Comparison of ENCODE assay signal across 19 cellular contexts in genomic region chr13:44422755-44423643, GRCh38. TPM values are rescaled to one million over a fixed set of nuclear protein-coding genes. Genes with fewer than 3 reads are reported as not detected.
DNase-seq lines count a peak whose midpoint lies in the region; ATAC-seq and TF ChIP-seq lines count a peak whose summit lies in the region.
"Had no signal": no experiment of that assay in that cellular context is flagged by ENCODE, and none has a peak within 500 bp of the region (broad histone marks: within the 10 kb centered on the region; RNA-seq: fewer than 3 reads in every experiment).

No MANE protein-coding gene starts in this region.

- no peaks in the 10 kb centered on the region for H3K36me3 ChIP-seq in colonic mucosa

- no peak overlapping the region for H3K4me3 Mint-ChIP-seq in stimulated activated naive CD8-positive, alpha-beta T cell treated with anti-CD3 and anti-CD28 coated beads, Interleukin-15, amount 100 ng/mL, for 72 hours
- H3K4me3 Mint-ChIP-seq: activated naive CD4-positive, alpha-beta T cell treated with anti-CD3 and anti-CD28 coated beads, Interleukin-2, amount 50 U/mL, for 24 hours; CD4-positive, alpha-beta memory T cell; natural killer cell treated with Interleukin-12 subunit alpha and Interleukin-12 subunit beta and Interleukin-15 and Interleukin-18, amount 100 ng/mL, for 72 hours; T-cell had no signal

- intact Hi-C loops in colonic mucosa (cut with DNase I), result no loop called here

- CTCF ChIA-PET in HEK293T (lab: Yijun Ruan, JAX), result no interaction called here

- no peak overlapping the region for H3K9ac ChIP-seq in colonic mucosa (ENCODE audit: low read depth in 2 of 2, low read length in 2 of 2)

- peak overlapping the region in 1 of 2 donors; percentile 75 for H3K27ac Mint-ChIP-seq in stimulated activated naive CD8-positive, alpha-beta T cell treated with anti-CD3 and anti-CD28 coated beads, Interleukin-15, amount 100 ng/mL, for 72 hours
- H3K27ac Mint-ChIP-seq: activated naive CD4-positive, alpha-beta T cell treated with anti-CD3 and anti-CD28 coated beads, Interleukin-2, amount 50 U/mL, for 24 hours; natural killer cell treated with Interleukin-12 subunit alpha and Interleukin-12 subunit beta and Interleukin-15 and Interleukin-18, amount 100 ng/mL, for 72 hours; T-cell had no signal

- POLR2A ChIA-PET in HEK293T (lab: Yijun Ruan, JAX), result interaction anchor here (1.5 kb wide), 1 partner anchor 14 kb away, joined by 3 read pairs; no protein-coding TSS in a partner anchor

- no peak for DNase-seq in stimulated activated naive CD8-positive, alpha-beta T cell treated with anti-CD3 and anti-CD28 coated beads, Interleukin-15, amount 100 ng/mL, for 72 hours
- no peak for DNase-seq in stimulated activated naive CD8-positive, alpha-beta T cell treated with anti-CD3 and anti-CD28 coated beads, Interleukin-15, Interleukin-2, amounts not matched to agents 100 U/mL and 50 U/mL, for 24 hours
- peak; percentile 62 for DNase-seq in coronary artery (ENCODE audit: low spot score)
- peak; percentile 81 for DNase-seq in mesenteric fat pad (ENCODE audit: low spot score)
- DNase-seq in GM10266 (ENCODE audit: extremely low spot score), result no peak
- DNase-seq in HEK293T (ENCODE audit: extremely low spot score), result no peak
- no peak for DNase-seq in colonic mucosa
- no peak for DNase-seq in NCI-H748 treated with DMSO at 0.1 percent for 48 hours (lab: John Stamatoyannopoulos, UW)
- DNase-seq: activated CD4-positive, alpha-beta T cell treated with anti-CD3 and anti-CD28 coated beads, Interleukin-2, amount 50 U/mL, for 1 hour; CD4-positive, alpha-beta memory T cell; foreskin fibroblast; hypothalamus; islet precursor cell; NCI-H187; NCI-H226; T-cell had no signal

- H3K4me3 ChIP-seq in coronary artery (no peak overlapping the region), colonic mucosa (no peak overlapping the region)

- H3K27me3 ChIP-seq in colonic mucosa, result no peaks in the 10 kb centered on the region

- peak; percentile 58 for ATAC-seq in stimulated activated naive CD8-positive, alpha-beta T cell treated with anti-CD3 and anti-CD28 coated beads, Interleukin-15, amount 100 ng/mL, for 72 hours
- no peak for ATAC-seq in stimulated activated naive CD8-positive, alpha-beta T cell treated with anti-CD3 and anti-CD28 coated beads, Interleukin-15, Interleukin-2, amounts not matched to agents 100 U/mL and 50 U/mL, for 24 hours
- ATAC-seq: natural killer cell treated with Interleukin-12 subunit alpha and Interleukin-12 subunit beta and Interleukin-15 and Interleukin-18, amount 100 ng/mL, for 72 hours; T-cell had no signal

- H3K9me3 Mint-ChIP-seq in stimulated activated naive CD8-positive, alpha-beta T cell treated with anti-CD3 and anti-CD28 coated beads, Interleukin-15, amount 100 ng/mL, for 72 hours, result no peaks in the 10 kb centered on the region
- H3K9me3 Mint-ChIP-seq: activated naive CD4-positive, alpha-beta T cell treated with anti-CD3 and anti-CD28 coated beads, Interleukin-2, amount 50 U/mL, for 24 hours; natural killer cell treated with Interleukin-12 subunit alpha and Interleukin-12 subunit beta and Interleukin-15 and Interleukin-18, amount 100 ng/mL, for 72 hours; T-cell had no signal

- H3K9me3 ChIP-seq in colonic mucosa, result no peaks in the 10 kb centered on the region

- peaks cover 31% of the 10 kb centered on the region for H3K27me3 Mint-ChIP-seq in stimulated activated naive CD8-positive, alpha-beta T cell treated with anti-CD3 and anti-CD28 coated beads, Interleukin-15, amount 100 ng/mL, for 72 hours

- no peak overlapping the region for H3K27ac ChIP-seq in coronary artery
- H3K27ac ChIP-seq in colonic mucosa, result no peak overlapping the region
- H3K27ac ChIP-seq: RWPE1 had no signal

- TF ChIP-seq CTCF in coronary artery (IDR thresholded peaks at IDR 0.05), result no peak
- TF ChIP-seq CTCF in GM10266 (IDR thresholded peaks at IDR 0.05; ENCODE audit: control insufficient read depth, insufficient read depth, low read depth, missing control alignments), result no peak
- no peak for TF ChIP-seq CTCF in colonic mucosa (IDR thresholded peaks at IDR 0.05)

- peaks cover 6% of the 10 kb centered on the region for H3K4me1 Mint-ChIP-seq in stimulated activated naive CD8-positive, alpha-beta T cell treated with anti-CD3 and anti-CD28 coated beads, Interleukin-15, amount 100 ng/mL, for 72 hours
- H3K4me1 Mint-ChIP-seq: activated naive CD4-positive, alpha-beta T cell treated with anti-CD3 and anti-CD28 coated beads, Interleukin-2, amount 50 U/mL, for 24 hours; CD4-positive, alpha-beta memory T cell; T-cell had no signal

- H3K4me1 ChIP-seq in colonic mucosa, result no peaks in the 10 kb centered on the region

TF ChIP-seq in HEK293T, 16 proteins besides CTCF, POLR2A, EP300 and RAD21:
- TF ChIP-seq TARDBP (IDR thresholded peaks at IDR 0.05) (no peak), FOXK2 (IDR thresholded peaks at IDR 0.05) (no peak), SP1 (IDR thresholded peaks at IDR 0.05) (no peak), FOXA1 (IDR thresholded peaks at IDR 0.05) (no peak), CTBP1 (IDR thresholded peaks at IDR 0.05; ENCODE audit: borderline replicate concordance) (no peak), L3MBTL2 (conservative IDR thresholded peaks at IDR 0.05) (no peak), LEF1 (IDR thresholded peaks at IDR 0.05; ENCODE audit: borderline replicate concordance) (no peak), FOXM1 (IDR thresholded peaks at IDR 0.05; ENCODE audit: borderline replicate concordance) (no peak), ARNT (IDR thresholded peaks at IDR 0.05) (no peak), HDGF (IDR thresholded peaks at IDR 0.05; ENCODE audit: borderline replicate concordance) (no peak), ELF4 (IDR thresholded peaks at IDR 0.05) (no peak), SUZ12 (IDR thresholded peaks at IDR 0.05) (no peak), ZNF384 (IDR thresholded peaks at IDR 0.05) (no peak), NFRKB (IDR thresholded peaks at IDR 0.05) (no peak)
- TF ChIP-seq, protein P1, sequence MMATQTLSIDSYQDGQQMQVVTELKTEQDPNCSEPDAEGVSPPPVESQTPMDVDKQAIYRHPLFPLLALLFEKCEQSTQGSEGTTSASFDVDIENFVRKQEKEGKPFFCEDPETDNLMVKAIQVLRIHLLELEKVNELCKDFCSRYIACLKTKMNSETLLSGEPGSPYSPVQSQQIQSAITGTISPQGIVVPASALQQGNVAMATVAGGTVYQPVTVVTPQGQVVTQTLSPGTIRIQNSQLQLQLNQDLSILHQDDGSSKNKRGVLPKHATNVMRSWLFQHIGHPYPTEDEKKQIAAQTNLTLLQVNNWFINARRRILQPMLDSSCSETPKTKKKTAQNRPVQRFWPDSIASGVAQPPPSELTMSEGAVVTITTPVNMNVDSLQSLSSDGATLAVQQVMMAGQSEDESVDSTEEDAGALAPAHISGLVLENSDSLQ (IDR thresholded peaks at IDR 0.05), result no peak

RNA-seq across cellular contexts. Expression of gene SERP2, which starts 49.4 kb away (rescaled TPM):
- 3.0 TPM for total RNA-seq in mesenteric fat pad
- total RNA-seq in colonic mucosa, result 1 to 10 TPM; 1.6 to 2.7 TPM
- total RNA-seq: CD4-positive, alpha-beta memory T cell had no signal

Comparison
In these comparisons a context has a peak if more than half of its experiments do, and no peak if none do; other contexts are left out.
1. DNase-seq: peak in coronary artery (single experiment) and mesenteric fat pad (single experiment); none in stimulated activated naive CD8-positive, alpha-beta T cell treated with anti-CD3 and anti-CD28 coated beads, Interleukin-15, amount 100 ng/mL, for 72 hours (0 of 2), stimulated activated naive CD8-positive, alpha-beta T cell treated with anti-CD3 and anti-CD28 coated beads, Interleukin-15, Interleukin-2, amounts not matched to agents 100 U/mL and 50 U/mL, for 24 hours (single experiment), GM10266 (single experiment), HEK293T (single experiment), colonic mucosa (single experiment) and NCI-H748 treated with DMSO at 0.1 percent for 48 hours (single experiment).